In the genomic region with DNA sequence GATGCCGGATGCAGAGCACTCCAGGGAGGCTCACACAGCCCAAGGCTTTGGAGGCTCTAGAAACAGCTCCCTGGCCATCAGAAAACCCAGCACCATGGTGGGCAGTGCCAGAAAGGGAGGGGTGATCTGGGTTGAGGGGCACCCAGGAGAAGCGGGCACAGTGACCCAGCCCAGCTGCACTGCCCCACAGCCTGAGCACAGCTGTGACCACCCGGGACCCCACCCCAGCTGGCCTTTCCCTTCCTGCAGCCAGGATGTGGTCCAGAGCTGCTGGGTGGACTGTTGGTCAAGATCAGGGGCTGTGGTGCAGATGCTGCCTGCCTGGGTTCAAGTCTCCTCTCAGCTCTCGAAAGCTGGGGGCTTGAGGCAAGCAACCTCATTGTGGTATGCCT, we compare ENCODE assay signal across 27 cellular contexts.
"Had no signal": no experiment of that assay in that cellular context is flagged by ENCODE, and none has a peak within 500 bp of the region (broad histone marks: within the 10 kb centered on the region; RNA-seq: fewer than 3 reads in every experiment).

No MANE protein-coding gene starts in this region.

- H3K27ac ChIP-seq: cardiac muscle cell, skin epidermis, stomach, thyroid gland had no signal

- H3K36me3 ChIP-seq: cardiac muscle cell had no signal

- ATAC-seq: activated CD4-positive, alpha-beta T cell treated with anti-CD3 and anti-CD28 coated beads for 36 hours; activated T-cell treated with anti-CD3 and anti-CD28 coated beads, Interleukin-2, amount 50 U/mL, for 72 hours; esophagus mucosa; left colon; naive thymus-derived CD4-positive, alpha-beta T cell; sciatic nerve; stimulated activated memory B cell treated with anti-CD40 and anti-IgM and Interleukin-4, amounts not matched to agents 10 μg/mL and 1 μg/mL and 100 μg/mL, for 72 hours had no signal

- H3K27ac Mint-ChIP-seq: activated B cell treated with CpG ODN at 0.5 μM for 24 hours; activated CD4-positive, alpha-beta T cell treated with anti-CD3 and anti-CD28 coated beads for 36 hours; activated naive CD8-positive, alpha-beta T cell; activated T-cell treated with anti-CD3 and anti-CD28 coated beads, Interleukin-2, amount 50 U/mL, for 72 hours; progenitor cell of endocrine pancreas; stimulated activated memory B cell treated with anti-CD40 and anti-IgM and Interleukin-4, amounts not matched to agents 10 μg/mL and 1 μg/mL and 100 μg/mL, for 72 hours; T-helper 2 cell treated with Interferon-gamma antibody and Interleukin-4, amounts not matched to agents 5 μg/mL and 100 μg/mL, for 36 hours had no signal

- H3K27me3 Mint-ChIP-seq: activated B cell treated with CpG ODN at 0.5 μM for 24 hours; activated CD4-positive, alpha-beta T cell treated with anti-CD3 and anti-CD28 coated beads for 36 hours; activated naive CD8-positive, alpha-beta T cell; progenitor cell of endocrine pancreas; stimulated activated memory B cell treated with anti-CD40 and anti-IgM and Interleukin-4, amounts not matched to agents 10 μg/mL and 1 μg/mL and 100 μg/mL, for 72 hours had no signal

- H3K9me3 ChIP-seq: thyroid gland had no signal

- H3K36me3 Mint-ChIP-seq: activated naive CD8-positive, alpha-beta T cell; naive thymus-derived CD4-positive, alpha-beta T cell; stimulated activated memory B cell treated with anti-CD40 and anti-IgM and Interleukin-4, amounts not matched to agents 10 μg/mL and 1 μg/mL and 100 μg/mL, for 72 hours had no signal

- H3K4me3 ChIP-seq: cardiac muscle cell, skin epidermis, stomach, thyroid gland had no signal

- DNase-seq: activated B cell treated with CpG ODN at 0.5 μM for 24 hours; activated CD4-positive, alpha-beta T cell treated with anti-CD3 and anti-CD28 coated beads for 36 hours; activated effector memory CD4-positive, alpha-beta T cell treated with Interleukin-2 at 50 U/mL for 16 hours; activated naive CD4-positive, alpha-beta T cell treated with Interleukin-2 at 50 U/mL for 16 hours; activated T-cell treated with anti-CD3 and anti-CD28 coated beads for 4 hours; activated T-cell treated with anti-CD3 and anti-CD28 coated beads, Interleukin-2, amount 50 U/mL, for 72 hours; anterior cingulate cortex; cortex of kidney; foreskin fibroblast; hippocampal formation; kidney; left colon; midbrain; naive thymus-derived CD4-positive, alpha-beta T cell; stimulated activated CD4-positive, alpha-beta T cell treated with anti-CD3 and anti-CD28 coated beads, Interleukin-4, amount 100 ng/mL, for 4 hours; stimulated activated CD8-positive, alpha-beta memory T cell treated with anti-CD3 and anti-CD28 coated beads, Interleukin-4, amount 100 ng/mL, for 48 hours; stomach; T-helper 1 cell; thyroid gland had no signal

- H3K9me3 Mint-ChIP-seq: activated T-cell treated with anti-CD3 and anti-CD28 coated beads, Interleukin-2, amount 50 U/mL, for 72 hours; stimulated activated memory B cell treated with anti-CD40 and anti-IgM and Interleukin-4, amounts not matched to agents 10 μg/mL and 1 μg/mL and 100 μg/mL, for 72 hours; T-helper 2 cell treated with Interferon-gamma antibody and Interleukin-4, amounts not matched to agents 5 μg/mL and 100 μg/mL, for 36 hours had no signal

- H3K4me1 Mint-ChIP-seq: activated B cell treated with CpG ODN at 0.5 μM for 24 hours; activated CD4-positive, alpha-beta T cell treated with anti-CD3 and anti-CD28 coated beads for 36 hours; naive thymus-derived CD4-positive, alpha-beta T cell; stimulated activated memory B cell treated with anti-CD40 and anti-IgM and Interleukin-4, amounts not matched to agents 10 μg/mL and 1 μg/mL and 100 μg/mL, for 72 hours had no signal

- H3K4me3 Mint-ChIP-seq: activated B cell treated with CpG ODN at 0.5 μM for 24 hours; activated CD4-positive, alpha-beta T cell treated with anti-CD3 and anti-CD28 coated beads for 36 hours; activated naive CD8-positive, alpha-beta T cell; activated T-cell treated with anti-CD3 and anti-CD28 coated beads, Interleukin-2, amount 50 U/mL, for 72 hours; naive thymus-derived CD4-positive, alpha-beta T cell; stimulated activated memory B cell treated with anti-CD40 and anti-IgM and Interleukin-4, amounts not matched to agents 10 μg/mL and 1 μg/mL and 100 μg/mL, for 72 hours; T-helper 2 cell treated with Interferon-gamma antibody and Interleukin-4, amounts not matched to agents 5 μg/mL and 100 μg/mL, for 36 hours had no signal

- H3K27me3 ChIP-seq: cardiac muscle cell, stomach, thyroid gland had no signal
